Comparison of ENCODE assay signal across 8 cellular contexts in genomic region chr17:60678118-60678444, GRCh38. TPM values are rescaled to one million over a fixed set of nuclear protein-coding genes. Genes with fewer than 3 reads are reported as not detected.
DNase-seq lines count a peak whose midpoint lies in the region; TF ChIP-seq lines count a peak whose summit lies in the region.

No MANE protein-coding gene starts in this region.

- peaks cover 0 to 5% of the 10 kb centered on the region in 2 donors for H3K27me3 Mint-ChIP-seq in CD8-positive, alpha-beta memory T cell
- H3K27me3 Mint-ChIP-seq in neural crest cell (ENCODE audit: low read depth) = no peaks in the 10 kb centered on the region

- peak overlapping the region; percentile 92 for H3K4me3 ChIP-seq in CD8-positive, alpha-beta memory T cell (ENCODE audit: low read length)
- peak overlapping the region; percentile 59 for H3K4me3 ChIP-seq in ectodermal cell (ENCODE audit: insufficient read depth, low read depth, low read length)

- 11 to 13% methylated on average over 6 of the region's 6 CpGs for WGBS in ectodermal cell, 2 experiments

- no peaks in the 10 kb centered on the region for H3K9me3 ChIP-seq in CD8-positive, alpha-beta memory T cell (ENCODE audit: low read length)
- H3K9me3 ChIP-seq in ectodermal cell (ENCODE audit: control insufficient read depth, low read length) = no peaks in the 10 kb centered on the region

- no peaks in the 10 kb centered on the region for H3K27me3 ChIP-seq in CD8-positive, alpha-beta memory T cell (ENCODE audit: insufficient read depth, low read length, poor library complexity, severe bottlenecking)
- H3K27me3 ChIP-seq in ectodermal cell (ENCODE audit: control insufficient read depth, insufficient read depth, low read length, poor library complexity, severe bottlenecking) = no peaks in the 10 kb centered on the region

- TF ChIP-seq CTCF in neural crest cell (conservative IDR thresholded peaks at IDR 0.05) = no peak

- DNase-seq in CD8-positive, alpha-beta memory T cell = no peak
- DNase-seq in LoVo (ENCODE audit: low spot score) (peak; percentile 8), neural crest cell (ENCODE audit: low read depth, low spot score) (no peak), head of caudate nucleus (no peak), AML-193 (lab: John Stamatoyannopoulos, UW) (no peak), NCI-H2029 treated with DMSO at 0.1 percent for 48 hours (lab: John Stamatoyannopoulos, UW) (no peak)
- no peak for DNase-seq in activated CD8-positive, alpha-beta memory T cell treated with anti-CD3 and anti-CD28 coated beads, Interleukin-2, amount 50 U/mL, for 48 hours

- peaks cover 0 to 30% (median 3%) of the 10 kb centered on the region in 3 donors for H3K36me3 Mint-ChIP-seq in CD8-positive, alpha-beta memory T cell
- no peaks in the 10 kb centered on the region for H3K36me3 Mint-ChIP-seq in neural crest cell (ENCODE audit: low read depth)

- intact Hi-C loops in head of caudate nucleus (cut with DNase I) = no loop called here

- H3K27ac ChIP-seq in CD8-positive, alpha-beta memory T cell (ENCODE audit: low read depth, low read length) = peak overlapping the region; percentile 53
- H3K27ac ChIP-seq in ectodermal cell (ENCODE audit: insufficient read depth, low read depth, low read length, poor library complexity, severe bottlenecking) = peak overlapping the region; percentile 12

- POLR2A ChIA-PET in CD8-positive, alpha-beta memory T cell (lab: Charles Lee) = interaction anchor here (1.0 to 2.0 kb wide), 3 partner anchors 76 to 286 kb away, joined by 5 to 11 read pairs (median 6); partner anchors contain the start of genes PPM1D and USP32

- CTCF ChIA-PET in CD8-positive, alpha-beta memory T cell (lab: Charles Lee) = interaction anchor here (1.0 to 1.5 kb wide), 3 partner anchors 11 to 544 kb away, joined by 3 read pairs; no protein-coding TSS in a partner anchor

- peaks cover 21 to 31% (median 30%) of the 10 kb centered on the region in 3 donors for H3K4me1 Mint-ChIP-seq in CD8-positive, alpha-beta memory T cell
- peaks cover 21% of the 10 kb centered on the region for H3K4me1 Mint-ChIP-seq in neural crest cell

- H3K4me1 ChIP-seq in CD8-positive, alpha-beta memory T cell (ENCODE audit: insufficient read depth, low read length) = peaks cover 10% of the 10 kb centered on the region
- H3K4me1 ChIP-seq in ectodermal cell (ENCODE audit: control insufficient read depth, insufficient read depth, low read length) = no peaks in the 10 kb centered on the region

- peaks cover 3% of the 10 kb centered on the region for H3K36me3 ChIP-seq in CD8-positive, alpha-beta memory T cell (ENCODE audit: insufficient read depth, low read length)
- H3K36me3 ChIP-seq in ectodermal cell (ENCODE audit: control insufficient read depth, insufficient read depth, low read length) = no peaks in the 10 kb centered on the region

- H3K27ac Mint-ChIP-seq in CD8-positive, alpha-beta memory T cell = peak overlapping the region; percentile 85 to 99 (median 98)
- H3K27ac Mint-ChIP-seq in neural crest cell (ENCODE audit: unreplicated experiment) = peak overlapping the region; percentile 94

- H3K4me3 Mint-ChIP-seq in CD8-positive, alpha-beta memory T cell = peak overlapping the region; percentile 94 to 100 (median 98)
- peak overlapping the region; percentile 97 for H3K4me3 Mint-ChIP-seq in neural crest cell

- H3K9me3 Mint-ChIP-seq in CD8-positive, alpha-beta memory T cell = no peaks in the 10 kb centered on the region
- no peaks in the 10 kb centered on the region for H3K9me3 Mint-ChIP-seq in neural crest cell

RNA-seq across cellular contexts. Expression of gene BCAS3, which starts 0.4 kb away (rescaled TPM):
- total RNA-seq in CD8-positive, alpha-beta memory T cell = 10 to 100 TPM; 10.7 to 13.5 TPM
- polyA plus RNA-seq in CD8-positive, alpha-beta memory T cell = 35.3 TPM
- polyA plus RNA-seq in ectodermal cell (2013, experiment 1 of 4) = 34.3 TPM
- 33.9 TPM for polyA plus RNA-seq in ectodermal cell (2013, experiment 2 of 4)
- 20.8 TPM for polyA plus RNA-seq in ectodermal cell (2013, experiment 3 of 4)
- 19.2 TPM for polyA plus RNA-seq in ectodermal cell (2013, experiment 4 of 4)
- total RNA-seq in neural crest cell = 30.0 and 30.5 TPM in 2 replicates
